8 cellular contexts compared by ENCODE assay signal in genomic region chr7:108570146-108570755, GRCh38. TPM values are rescaled to one million over a fixed set of nuclear protein-coding genes. Genes with fewer than 3 reads are reported as not detected.
A peak's percentile ranks its signal among the peaks of the same experiment; 100 is the strongest.
DNase-seq lines count a peak whose midpoint lies in the region; ATAC-seq lines count a peak whose summit lies in the region.

No MANE protein-coding gene starts in this region.

- peak overlapping the region; percentile 97 for H3K27ac ChIP-seq in duodenal mucosa (ENCODE audit: low read depth, low read length)

- DNase-seq in NCI-H2081 (lab: John Stamatoyannopoulos, UW), result peak; percentile 45 to 68
- DNase-seq in NCI-H2081 treated with DMSO at 0.1 percent for 48 hours (lab: John Stamatoyannopoulos, UW), result no peak
- peak; percentile 51 for DNase-seq in NCI-H2107 (lab: John Stamatoyannopoulos, UW)
- peak; percentile 38 to 46 for DNase-seq in activated CD4-positive, alpha-beta T cell treated with anti-CD3 and anti-CD28 coated beads for 4 hours
- peak; percentile 53 to 64 for DNase-seq in lung microvascular endothelial cell (ENCODE audit: low read depth in 2 of 2)
- peak; percentile 6 for DNase-seq in stimulated activated CD8-positive, alpha-beta memory T cell treated with anti-CD3 and anti-CD28 coated beads, Interleukin-12 subunit alpha, Interleukin-12 subunit beta, amount 100 ng/mL, for 4 hours (ENCODE audit: low read depth)

- peaks cover 18% of the 10 kb centered on the region in 2 donors for H3K4me1 ChIP-seq in duodenal mucosa (ENCODE audit: control insufficient read depth in 1 of 2, insufficient read depth in 2 of 2, low read length in 2 of 2)

- H3K9ac ChIP-seq in duodenal mucosa (ENCODE audit: low read depth in 1 of 2, low read length in 2 of 2), result peak overlapping the region; percentile 94 to 96

- peak; percentile 20 for ATAC-seq in HG02870 (IDR thresholded peaks at IDR 0.05; ENCODE audit: unreplicated experiment)

- no peaks in the 10 kb centered on the region for H3K9me3 ChIP-seq in duodenal mucosa (ENCODE audit: control insufficient read depth in 1 of 2, low read length in 2 of 2)

- H3K36me3 ChIP-seq in duodenal mucosa (ENCODE audit: control insufficient read depth in 1 of 2, insufficient read depth in 2 of 2, low read length in 2 of 2), result peaks cover 11 to 16% of the 10 kb centered on the region in 2 donors

- no peaks in the 10 kb centered on the region for H3K27me3 ChIP-seq in duodenal mucosa (ENCODE audit: control insufficient read depth in 1 of 2, insufficient read depth in 2 of 2, low read length in 2 of 2)

- H3K4me3 ChIP-seq in duodenal mucosa (ENCODE audit: low read depth in 1 of 2, low read length in 2 of 2), result peak overlapping the region; percentile 92 to 93

RNA-seq across cellular contexts. Expression of gene DNAJB9, which starts 0.6 kb away (rescaled TPM):
- 24.8 and 53.8 TPM in 2 replicates for total RNA-seq in lung microvascular endothelial cell

RNA-seq across cellular contexts. Expression of gene THAP5, which starts 0.7 kb away (rescaled TPM):
- 8.1 and 11.5 TPM in 2 replicates for total RNA-seq in lung microvascular endothelial cell

RNA-seq across cellular contexts. Expression of gene PNPLA8, which starts 44.3 kb away (rescaled TPM):
- total RNA-seq in lung microvascular endothelial cell, result 20.5 and 27.6 TPM in 2 replicates
